In the genomic region with DNA sequence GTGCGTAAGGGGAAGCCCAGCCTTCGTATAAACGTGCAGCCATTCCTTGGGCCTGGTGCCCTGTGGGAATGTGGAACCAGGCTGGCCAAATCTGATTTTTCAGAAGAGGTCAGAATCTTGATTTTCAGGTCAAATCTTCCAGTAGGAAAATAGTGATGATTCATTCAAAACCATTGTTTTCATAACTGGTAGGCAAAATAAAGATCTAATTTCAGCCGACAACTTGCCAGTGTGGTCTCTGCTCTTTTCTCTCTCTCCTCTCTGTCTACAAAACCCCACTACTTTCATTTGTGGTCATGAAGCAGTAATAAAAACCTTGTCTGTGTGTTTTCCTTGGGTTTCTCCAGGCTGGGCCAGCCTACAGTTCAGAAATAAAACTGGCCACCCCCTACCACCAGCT, we compare ENCODE assay signal across 17 cellular contexts.
DNase-seq lines count a peak whose midpoint lies in the region; ATAC-seq and FAIRE-seq lines count a peak whose summit lies in the region.
"Had no signal": no experiment of that assay in that cellular context is flagged by ENCODE, and none has a peak within 500 bp of the region (broad histone marks: within the 10 kb centered on the region; RNA-seq: fewer than 3 reads in every experiment).

No MANE protein-coding gene starts in this region.

- DNase-seq in A172 (ENCODE audit: low spot score) (peak; percentile 43), HTR-8/SVneo (ENCODE audit: insufficient read length, low spot score) (peak; percentile 43), brain pericyte (ENCODE audit: low read depth, low spot score) (peak; percentile 82), lung microvascular endothelial cell (ENCODE audit: low read depth in 2 of 2) (peak; percentile 34 to 65), NCI-H748 (lab: John Stamatoyannopoulos, UW; ENCODE audit: unreplicated experiment) (no peak), dedifferentiated amniotic fluid mesenchymal stem cell (ENCODE audit: extremely low spot score) (no peak)
- DNase-seq: activated CD4-positive, alpha-beta T cell treated with anti-CD3 and anti-CD28 coated beads for 1 hour; activated CD8-positive, alpha-beta memory T cell treated with anti-CD3 and anti-CD28 coated beads, Interleukin-2, amount 50 U/mL, for 48 hours; H7; NCI-H187 treated with DMSO at 0.1 percent for 48 hours; small intestine; T-helper 17 cell had no signal

- ATAC-seq in GM21619 (IDR thresholded peaks at IDR 0.05; ENCODE audit: unreplicated experiment) (no peak), HG02981 (IDR thresholded peaks at IDR 0.05; ENCODE audit: unreplicated experiment) (no peak)
- ATAC-seq: activated naive CD4-positive, alpha-beta T cell treated with anti-CD3 and anti-CD28 coated beads, Interleukin-2, amount 50 U/mL, for 72 hours; T-helper 17 cell had no signal

- no peak for FAIRE-seq in HTR-8/SVneo (lab: Jason Lieb, UNC)
- FAIRE-seq: A204.1, colon, small intestine had no signal

Comparison
In these comparisons a context has a peak if more than half of its experiments do, and no peak if none do; other contexts are left out.
1. DNase-seq: peak in A172 (single experiment), HTR-8/SVneo (single experiment), brain pericyte (single experiment) and lung microvascular endothelial cell (2 of 2); none in NCI-H748 (single experiment) and dedifferentiated amniotic fluid mesenchymal stem cell (single experiment).